15 cellular contexts compared by ENCODE assay signal in the genomic region with DNA sequence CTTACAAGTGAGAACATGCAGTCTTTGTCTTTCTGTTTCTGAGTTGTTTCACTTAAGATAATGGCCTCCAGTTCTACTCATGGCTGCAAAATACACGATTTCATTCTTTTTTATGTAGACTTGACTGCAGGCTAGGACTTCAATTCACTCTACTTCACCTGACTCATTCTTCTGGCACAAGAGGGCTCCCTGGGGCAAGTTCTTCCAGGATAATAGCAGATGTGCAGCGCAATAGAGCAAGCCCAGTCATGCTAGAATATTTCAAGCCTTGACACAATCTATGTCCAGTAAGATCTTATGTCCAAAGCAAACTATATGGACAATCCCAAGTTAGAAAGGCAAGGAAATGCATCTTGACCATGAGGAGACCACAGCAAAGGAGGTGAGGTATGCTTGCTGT.
A peak's percentile ranks its signal among the peaks of the same experiment; 100 is the strongest.
DNase-seq lines count a peak whose midpoint lies in the region; ATAC-seq, FAIRE-seq and TF ChIP-seq lines count a peak whose summit lies in the region.
"Had no signal": no experiment of that assay in that cellular context is flagged by ENCODE, and none has a peak within 500 bp of the region (broad histone marks: within the 10 kb centered on the region; RNA-seq: fewer than 3 reads in every experiment).

No MANE protein-coding gene starts in this region.

- no peaks in the 10 kb centered on the region for H3K27me3 ChIP-seq in transverse colon
- H3K27me3 ChIP-seq: BE2C, neutrophil, testis had no signal

- WGBS in transverse colon (ENCODE audit: low coverage in 1 of 2), 2 donors: 79 to 88% methylated on average over 1 to 2 of the region's 2 CpGs

- intact Hi-C loops in activated CD4-positive, alpha-beta memory T cell treated with anti-CD3 and anti-CD28 coated beads for 36 hours (cut with micrococcal nuclease): loop anchor here (5.0 to 10.0 kb wide), 4 partner anchors 106 to 451 kb away; a partner anchor contains a TSS
- intact Hi-C loops in transverse colon (cut with DNase I; ENCODE audit: low total_unique reads) (no loop called here), posterior cingulate gyrus (cut with DNase I) (no loop called here)

- no peak overlapping the region for H3K4me3 Mint-ChIP-seq in activated CD4-positive, alpha-beta memory T cell treated with anti-CD3 and anti-CD28 coated beads, Interleukin-2, amount 10 ng/mL, durations not matched to agents 7 days and 5 days
- H3K4me3 Mint-ChIP-seq in activated CD4-positive, alpha-beta memory T cell treated with anti-CD3 and anti-CD28 coated beads for 36 hours: no peak overlapping the region
- H3K4me3 Mint-ChIP-seq in stimulated activated naive CD8-positive, alpha-beta T cell treated with anti-CD3 and anti-CD28 coated beads, Interleukin-15, amount 100 ng/mL, for 72 hours: no peak overlapping the region
- H3K4me3 Mint-ChIP-seq: endodermal cell had no signal

- peaks cover 30% of the 10 kb centered on the region for H3K4me1 Mint-ChIP-seq in activated CD4-positive, alpha-beta memory T cell treated with anti-CD3 and anti-CD28 coated beads, Interleukin-2, amount 10 ng/mL, durations not matched to agents 7 days and 5 days
- H3K4me1 Mint-ChIP-seq in activated CD4-positive, alpha-beta memory T cell treated with anti-CD3 and anti-CD28 coated beads for 36 hours (ENCODE audit: low read depth): peaks cover 37% of the 10 kb centered on the region
- peaks cover 17% of the 10 kb centered on the region for H3K4me1 Mint-ChIP-seq in stimulated activated naive CD8-positive, alpha-beta T cell treated with anti-CD3 and anti-CD28 coated beads, Interleukin-15, amount 100 ng/mL, for 72 hours

- no peaks in the 10 kb centered on the region for H3K4me1 ChIP-seq in transverse colon
- H3K4me1 ChIP-seq: BE2C, testis had no signal

- no peak for TF ChIP-seq POLR2A in transverse colon (IDR thresholded peaks at IDR 0.05)

- no peak for ATAC-seq in stimulated activated naive CD8-positive, alpha-beta T cell treated with anti-CD3 and anti-CD28 coated beads, Interleukin-15, amount 100 ng/mL, for 72 hours

- FAIRE-seq in RCC 7860 (lab: Jason Lieb, UNC): no peak

- POLR2A ChIA-PET in activated CD4-positive, alpha-beta memory T cell treated with anti-CD3 and anti-CD28 coated beads, Interleukin-2, amount 10 ng/mL, durations not matched to agents 7 days and 5 days (lab: Charles Lee): no interaction called here
- POLR2A ChIA-PET in activated CD4-positive, alpha-beta memory T cell treated with anti-CD3 and anti-CD28 coated beads for 36 hours (lab: Charles Lee): no interaction called here

- H3K36me3 ChIP-seq in transverse colon: no peaks in the 10 kb centered on the region
- H3K36me3 ChIP-seq: BE2C, neutrophil had no signal

- H3K36me3 Mint-ChIP-seq in activated CD4-positive, alpha-beta memory T cell treated with anti-CD3 and anti-CD28 coated beads, Interleukin-2, amount 10 ng/mL, durations not matched to agents 7 days and 5 days (ENCODE audit: low read depth): peaks cover 9% of the 10 kb centered on the region
- H3K36me3 Mint-ChIP-seq in activated CD4-positive, alpha-beta memory T cell treated with anti-CD3 and anti-CD28 coated beads for 36 hours: peaks cover 7% of the 10 kb centered on the region

- H3K27ac Mint-ChIP-seq in activated CD4-positive, alpha-beta memory T cell treated with anti-CD3 and anti-CD28 coated beads, Interleukin-2, amount 10 ng/mL, durations not matched to agents 7 days and 5 days: peak overlapping the region; percentile 13
- no peak overlapping the region for H3K27ac Mint-ChIP-seq in activated CD4-positive, alpha-beta memory T cell treated with anti-CD3 and anti-CD28 coated beads for 36 hours
- no peak overlapping the region for H3K27ac Mint-ChIP-seq in stimulated activated naive CD8-positive, alpha-beta T cell treated with anti-CD3 and anti-CD28 coated beads, Interleukin-15, amount 100 ng/mL, for 72 hours
- H3K27ac Mint-ChIP-seq: endodermal cell had no signal

- peaks cover 20% of the 10 kb centered on the region for H3K9me3 Mint-ChIP-seq in activated CD4-positive, alpha-beta memory T cell treated with anti-CD3 and anti-CD28 coated beads, Interleukin-2, amount 10 ng/mL, durations not matched to agents 7 days and 5 days
- H3K9me3 Mint-ChIP-seq in activated CD4-positive, alpha-beta memory T cell treated with anti-CD3 and anti-CD28 coated beads for 36 hours: peaks cover 14% of the 10 kb centered on the region
- H3K9me3 Mint-ChIP-seq in stimulated activated naive CD8-positive, alpha-beta T cell treated with anti-CD3 and anti-CD28 coated beads, Interleukin-15, amount 100 ng/mL, for 72 hours: peaks cover 16 to 18% of the 10 kb centered on the region in 2 donors

- H3K9me3 ChIP-seq in transverse colon: no peaks in the 10 kb centered on the region
- H3K9me3 ChIP-seq: BE2C, neutrophil, testis had no signal

- H3K27me3 Mint-ChIP-seq in activated CD4-positive, alpha-beta memory T cell treated with anti-CD3 and anti-CD28 coated beads, Interleukin-2, amount 10 ng/mL, durations not matched to agents 7 days and 5 days: no peaks in the 10 kb centered on the region
- H3K27me3 Mint-ChIP-seq in activated CD4-positive, alpha-beta memory T cell treated with anti-CD3 and anti-CD28 coated beads for 36 hours: no peaks in the 10 kb centered on the region
- H3K27me3 Mint-ChIP-seq in stimulated activated naive CD8-positive, alpha-beta T cell treated with anti-CD3 and anti-CD28 coated beads, Interleukin-15, amount 100 ng/mL, for 72 hours: no peaks in the 10 kb centered on the region
- H3K27me3 Mint-ChIP-seq: activated CD4-positive, alpha-beta T cell treated with anti-CD3 and anti-CD28 coated beads, Interleukin-2, amount 10 ng/mL, durations not matched to agents 24 days and 14 days had no signal

- no peak for TF ChIP-seq EP300 in transverse colon (IDR thresholded peaks at IDR 0.05; ENCODE audit: low read depth)

- DNase-seq in activated CD4-positive, alpha-beta memory T cell treated with anti-CD3 and anti-CD28 coated beads, Interleukin-2, amount 10 ng/mL, durations not matched to agents 7 days and 5 days: no peak
- no peak for DNase-seq in activated CD4-positive, alpha-beta memory T cell treated with anti-CD3 and anti-CD28 coated beads for 36 hours
- DNase-seq in RCC 7860 (ENCODE audit: low spot score) (peak; percentile 29), fibroblast of mammary gland (ENCODE audit: low read depth) (peak; percentile 96), transverse colon (peak; percentile 9), activated gamma-delta T cell (lab: John Stamatoyannopoulos, UW) (no peak), posterior cingulate gyrus (no peak)
- no peak for DNase-seq in stimulated activated naive CD8-positive, alpha-beta T cell treated with anti-CD3 and anti-CD28 coated beads, Interleukin-15, amount 100 ng/mL, for 72 hours
- DNase-seq: BE2C; endodermal cell; islet precursor cell; stimulated activated CD4-positive, alpha-beta T cell treated with anti-CD3 and anti-CD28 coated beads, Interleukin-4, amount 100 ng/mL, for 1 hour; testis had no signal

- in situ Hi-C loops in transverse colon (cut with MboI; ENCODE audit: low pct_ligation_motif_present in 1 of 4, low pct_unique_long_range_greater_than_20kb in 1 of 4, low sequenced_read_pairs in 3 of 4): loop anchor here in 1 of 4 donors (25.0 kb wide), 1 partner anchor 319 kb away; no protein-coding TSS in a partner anchor

- H3K4me3 ChIP-seq in fibroblast of mammary gland (ENCODE audit: control insufficient read depth, low read depth, low read length) (no peak overlapping the region), transverse colon (no peak overlapping the region)
- H3K4me3 ChIP-seq: testis had no signal

- CTCF ChIA-PET in activated CD4-positive, alpha-beta memory T cell treated with anti-CD3 and anti-CD28 coated beads, Interleukin-2, amount 10 ng/mL, durations not matched to agents 7 days and 5 days (lab: Charles Lee): no interaction called here
- CTCF ChIA-PET in activated CD4-positive, alpha-beta memory T cell treated with anti-CD3 and anti-CD28 coated beads for 36 hours (lab: Charles Lee): interaction anchor here (0.9 kb wide), 1 partner anchor 426 kb away, joined by 3 read pairs; a partner anchor contains a TSS

- TF ChIP-seq CTCF in fibroblast of mammary gland (conservative IDR thresholded peaks at IDR 0.05; ENCODE audit: control insufficient read depth, insufficient read depth, low read depth, low read length): no peak
- no peak for TF ChIP-seq CTCF in transverse colon (IDR thresholded peaks at IDR 0.05)

- H3K27ac ChIP-seq in transverse colon: no peak overlapping the region
- H3K27ac ChIP-seq: neutrophil, testis had no signal

Comparison
In these comparisons a context has a peak if more than half of its experiments do, and no peak if none do; other contexts are left out.
1. DNase-seq: peak in RCC 7860 (single experiment), fibroblast of mammary gland (single experiment) and transverse colon (single experiment); none in activated CD4-positive, alpha-beta memory T cell treated with anti-CD3 and anti-CD28 coated beads, Interleukin-2, amount 10 ng/mL, durations not matched to agents 7 days and 5 days (single experiment), activated CD4-positive, alpha-beta memory T cell treated with anti-CD3 and anti-CD28 coated beads for 36 hours (single experiment), activated gamma-delta T cell (single experiment), posterior cingulate gyrus (0 of 10) and stimulated activated naive CD8-positive, alpha-beta T cell treated with anti-CD3 and anti-CD28 coated beads, Interleukin-15, amount 100 ng/mL, for 72 hours (0 of 2).